ENCODE assay signal across 14 cellular contexts in the genomic region with DNA sequence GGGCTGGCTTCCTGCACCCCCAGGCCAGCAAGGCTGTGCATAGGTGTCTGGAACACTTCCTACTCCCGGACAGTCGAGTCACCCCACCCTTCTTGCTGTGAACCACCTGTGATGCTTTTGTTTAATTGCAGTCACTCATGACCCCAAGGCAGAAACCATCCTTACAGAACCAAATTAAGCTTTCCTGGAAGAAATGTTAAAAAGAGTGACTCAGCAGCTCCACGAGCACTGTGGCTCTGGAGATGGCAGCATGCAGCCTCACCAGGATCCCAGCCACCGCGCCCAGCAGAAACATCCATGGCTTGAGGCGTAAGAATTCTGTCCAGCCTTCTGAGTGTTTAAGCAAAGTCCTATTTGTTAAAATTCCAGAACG. TPM values are rescaled to one million over a fixed set of nuclear protein-coding genes. Genes with fewer than 3 reads are reported as not detected.
DNase-seq lines count a peak whose midpoint lies in the region; ATAC-seq, FAIRE-seq and TF ChIP-seq lines count a peak whose summit lies in the region.
"Had no signal": no experiment of that assay in that cellular context is flagged by ENCODE, and none has a peak within 500 bp of the region (broad histone marks: within the 10 kb centered on the region; RNA-seq: fewer than 3 reads in every experiment).

No MANE protein-coding gene starts in this region.

- H3K27ac Mint-ChIP-seq in effector memory CD8-positive, alpha-beta T cell: peak overlapping the region in 1 of 2 donors; percentile 19
- H3K27ac Mint-ChIP-seq: activated naive CD8-positive, alpha-beta T cell; stimulated activated naive B cell treated with anti-CD40 and anti-IgM and Interleukin-4, amounts not matched to agents 10 μg/mL and 1 μg/mL and 100 μg/mL, for 72 hours had no signal

- H3K4me1 Mint-ChIP-seq in effector memory CD8-positive, alpha-beta T cell (ENCODE audit: low read depth in 2 of 2): peaks cover 64 to 73% of the 10 kb centered on the region in 2 donors

- H3K4me3 Mint-ChIP-seq in effector memory CD8-positive, alpha-beta T cell: peak overlapping the region; percentile 70 to 82
- H3K4me3 Mint-ChIP-seq: activated naive CD8-positive, alpha-beta T cell; naive B cell; stimulated activated naive B cell treated with anti-CD40 and anti-IgM and Interleukin-4, amounts not matched to agents 10 μg/mL and 1 μg/mL and 100 μg/mL, for 72 hours had no signal

- FAIRE-seq in GM12892 (lab: Jason Lieb, UNC): no peak
- FAIRE-seq: HepG2 had no signal

- no peak for TF ChIP-seq POLR2A in GM12892 (IDR thresholded peaks at IDR 0.05; ENCODE audit: low read depth, low read length)

- no peak for ATAC-seq in effector memory CD8-positive, alpha-beta T cell (replicated peaks)
- ATAC-seq in activated CD4-positive, CD25-positive, alpha-beta regulatory T cell treated with anti-CD3 and anti-CD28 coated beads, Interleukin-2, amount 50 U/mL, for 24 hours: no peak
- ATAC-seq: HepG2; stimulated activated naive B cell treated with anti-CD40 and anti-IgM and Interleukin-4, amounts not matched to agents 10 μg/mL and 1 μg/mL and 100 μg/mL, for 72 hours had no signal

- no peaks in the 10 kb centered on the region for H3K9me3 Mint-ChIP-seq in effector memory CD8-positive, alpha-beta T cell
- H3K9me3 Mint-ChIP-seq: naive B cell; stimulated activated naive B cell treated with anti-CD40 and anti-IgM and Interleukin-4, amounts not matched to agents 10 μg/mL and 1 μg/mL and 100 μg/mL, for 72 hours had no signal

- no peaks in the 10 kb centered on the region for H3K27me3 Mint-ChIP-seq in effector memory CD8-positive, alpha-beta T cell
- H3K27me3 Mint-ChIP-seq: activated naive CD8-positive, alpha-beta T cell; naive B cell; stimulated activated naive B cell treated with anti-CD40 and anti-IgM and Interleukin-4, amounts not matched to agents 10 μg/mL and 1 μg/mL and 100 μg/mL, for 72 hours had no signal

- DNase-seq in NCI-H146 (lab: John Stamatoyannopoulos, UW) (peak; percentile 24), NCI-H146 treated with DMSO at 0.1 percent for 48 hours (lab: John Stamatoyannopoulos, UW; ENCODE audit: unreplicated experiment) (no peak), M059J (ENCODE audit: low read depth) (peak; percentile 91), renal cortical epithelial cell (ENCODE audit: low read depth) (peak; percentile 67), GM12892 (ENCODE audit: insufficient read length) (no peak), GM19240 (ENCODE audit: insufficient read length, low spot score) (no peak)
- no peak for DNase-seq in effector memory CD8-positive, alpha-beta T cell
- DNase-seq: effector CD4-positive, alpha-beta T cell; naive B cell; NCI-H2171 treated with DMSO at 0.1 percent for 48 hours; stimulated activated naive B cell treated with anti-CD40 and anti-IgM and Interleukin-4, amounts not matched to agents 10 μg/mL and 1 μg/mL and 100 μg/mL, for 72 hours had no signal

- H3K36me3 Mint-ChIP-seq in effector memory CD8-positive, alpha-beta T cell (ENCODE audit: insufficient read depth): peaks cover 30% of the 10 kb centered on the region

RNA-seq across cellular contexts. Expression of gene SNAP47, which starts 28.8 kb away (rescaled TPM):
- total RNA-seq in M059J (2014; rRNA removed; shearing (Covaris generic)): 53.3 and 65.6 TPM in 2 replicates
- 44.1 and 65.5 TPM in 2 replicates for total RNA-seq in renal cortical epithelial cell
- 22.3 TPM for polyA plus RNA-seq in GM12892 (2012; ENCODE audit: missing spikeins)

RNA-seq across cellular contexts. Expression of gene JMJD4, which starts 28.9 kb away (rescaled TPM):
- total RNA-seq in M059J (2014; rRNA removed; shearing (Covaris generic)): 14.7 and 18.8 TPM in 2 replicates
- 22.2 and 36.3 TPM in 2 replicates for total RNA-seq in renal cortical epithelial cell
- polyA plus RNA-seq in GM12892 (2012; ENCODE audit: missing spikeins): 8.5 TPM

RNA-seq across cellular contexts. Expression of gene PRSS38, which starts 51.5 kb away (rescaled TPM):
- total RNA-seq in M059J (2014; rRNA removed; shearing (Covaris generic)): not detected in 2 replicates
- total RNA-seq in renal cortical epithelial cell: not detected in 2 replicates
- polyA plus RNA-seq in GM12892 (2012; ENCODE audit: missing spikeins): not detected
- total RNA-seq: HepG2 had no signal
- polyA plus RNA-seq: HepG2 had no signal

Comparison
In these comparisons a context has a peak if more than half of its experiments do, and no peak if none do; other contexts are left out.
1. DNase-seq: peak in NCI-H146 (single experiment), M059J (single experiment) and renal cortical epithelial cell (single experiment); none in NCI-H146 treated with DMSO at 0.1 percent for 48 hours (single experiment), effector memory CD8-positive, alpha-beta T cell (0 of 3), GM12892 (single experiment) and GM19240 (single experiment).